In the genomic region with DNA sequence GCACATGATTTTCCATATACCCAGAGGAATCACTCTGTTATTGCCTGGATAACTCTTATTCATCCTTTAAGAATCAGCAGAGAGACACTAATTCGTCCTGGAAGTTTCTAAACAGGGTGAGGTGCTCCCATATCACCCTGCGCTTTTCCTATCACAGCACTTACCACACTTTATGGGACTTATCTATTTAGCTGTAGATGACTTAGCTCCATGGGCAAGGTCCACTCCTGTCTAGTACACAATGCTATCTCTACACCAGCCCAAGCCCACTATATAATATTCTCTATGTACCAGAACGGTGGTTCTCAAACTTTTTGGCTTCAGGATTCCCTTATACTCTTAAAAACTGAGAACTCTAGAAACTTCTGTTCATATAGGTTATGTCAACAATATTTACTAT, we compare ENCODE assay signal across 27 cellular contexts.
"Had no signal": no experiment of that assay in that cellular context is flagged by ENCODE, and none has a peak within 500 bp of the region (broad histone marks: within the 10 kb centered on the region; RNA-seq: fewer than 3 reads in every experiment).

No MANE protein-coding gene starts in this region.

- DNase-seq: hippocampal formation; kidney glomerular epithelial cell; left cardiac atrium; left lung; lower lobe of right lung; mammary epithelial cell; mesenchymal stem cell; naive B cell; natural killer cell; nephron progenitor cell; occipital lobe; psoas muscle; right lobe of liver; stimulated activated CD4-positive, alpha-beta T cell treated with anti-CD3 and anti-CD28 coated beads, Interleukin-12 subunit alpha, Interleukin-12 subunit beta, amount 100 ng/mL, for 4 hours; stimulated activated CD4-positive, alpha-beta T cell treated with anti-CD3 and anti-CD28 coated beads, Interleukin-4, amount 100 ng/mL, for 24 hours; stimulated activated naive CD4-positive, alpha-beta T cell; tibial artery; trophoblast cell; upper lobe of right lung; uterus had no signal

- H3K27ac ChIP-seq: left lung, lower lobe of right lung, neural progenitor cell, neutrophil, parathyroid adenoma, psoas muscle, right lobe of liver, suprapubic skin, thoracic aorta, tibial artery, upper lobe of right lung, uterus had no signal

- H3K4me2 ChIP-seq: neural progenitor cell had no signal

- ATAC-seq: left cardiac atrium; left lung; lower lobe of right lung; natural killer cell; psoas muscle; stimulated activated effector memory CD8-positive, alpha-beta T cell treated with anti-CD3 and anti-CD28 coated beads, Interleukin-12 subunit alpha, Interleukin-12 subunit beta, amount 100 ng/mL, for 72 hours; upper lobe of right lung had no signal

- H3K9ac ChIP-seq: neural progenitor cell, parathyroid adenoma had no signal

- H3K4me1 ChIP-seq: left lung, lower lobe of right lung, psoas muscle, right lobe of liver, suprapubic skin, upper lobe of right lung, uterus had no signal

- FAIRE-seq: keratinocyte had no signal

- H2AFZ ChIP-seq: neural progenitor cell, parathyroid adenoma had no signal

- H3K4me3 ChIP-seq: left lung, lower lobe of right lung, neural progenitor cell, psoas muscle, right lobe of liver, suprapubic skin, thoracic aorta, tibial artery, upper lobe of right lung, uterus had no signal

- H3K36me3 ChIP-seq: left lung, lower lobe of right lung, neural progenitor cell, neutrophil, right lobe of liver, suprapubic skin, thoracic aorta, tibial artery, upper lobe of right lung, uterus had no signal

- H3K27me3 ChIP-seq: left lung, neural progenitor cell, neutrophil, right lobe of liver, suprapubic skin, tibial artery, upper lobe of right lung, uterus had no signal

- H3K9me3 ChIP-seq: lower lobe of right lung, neutrophil, right lobe of liver, suprapubic skin, thoracic aorta, upper lobe of right lung, uterus had no signal
